In the genomic region with DNA sequence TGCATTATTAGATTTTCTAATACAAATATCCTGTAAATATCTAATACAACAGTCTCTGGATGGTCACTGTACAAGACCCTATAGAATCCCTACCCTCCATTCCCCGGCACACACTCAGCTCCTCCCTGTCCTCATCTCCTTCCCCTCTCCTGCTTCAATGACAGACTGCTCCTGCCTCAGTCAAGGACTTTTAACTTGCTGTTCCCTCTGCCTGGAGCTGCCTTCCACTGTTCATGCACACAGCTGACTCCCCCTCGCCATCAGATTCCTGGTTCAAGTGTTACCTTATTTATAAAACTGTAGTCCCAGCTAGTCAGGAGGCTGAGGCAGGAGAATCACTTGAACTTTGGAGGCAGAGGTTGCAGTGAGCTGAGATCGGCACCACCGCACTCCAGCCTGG, we compare ENCODE assay signal across 25 cellular contexts. TPM values are rescaled to one million over a fixed set of nuclear protein-coding genes. Genes with fewer than 3 reads are reported as not detected.
"Had no signal": no experiment of that assay in that cellular context is flagged by ENCODE, and none has a peak within 500 bp of the region (broad histone marks: within the 10 kb centered on the region; RNA-seq: fewer than 3 reads in every experiment).

No MANE protein-coding gene starts in this region.

- H3K4me3 ChIP-seq: coronary artery, neural progenitor cell, ovary, smooth muscle cell, suprapubic skin, thyroid gland had no signal

- H3K4me1 ChIP-seq: foreskin keratinocyte, thyroid gland had no signal

- H2AFZ ChIP-seq: neural progenitor cell had no signal

- H3K4me1 Mint-ChIP-seq: naive thymus-derived CD4-positive, alpha-beta T cell; stimulated activated effector memory CD8-positive, alpha-beta T cell treated with anti-CD3 and anti-CD28 coated beads, Interleukin-12 subunit alpha, Interleukin-12 subunit beta, amount 100 ng/mL, for 72 hours had no signal

- H3K4me2 ChIP-seq: neural progenitor cell, smooth muscle cell had no signal

- FAIRE-seq: endothelial cell of umbilical vein, urothelium cell line had no signal

- H3K9ac ChIP-seq: neural progenitor cell had no signal

- DNase-seq: effector CD4-positive, alpha-beta T cell; endodermal cell; erythroblast; foreskin keratinocyte; left colon; mesendoderm; naive thymus-derived CD4-positive, alpha-beta T cell; nucleus accumbens; ovary; right cardiac atrium; stimulated activated CD4-positive, alpha-beta T cell treated with anti-CD3 and anti-CD28 coated beads, Interleukin-4, amount 100 ng/mL, for 1 hour; stimulated activated CD8-positive, alpha-beta memory T cell treated with anti-CD3 and anti-CD28 coated beads, Interleukin-4, amount 100 ng/mL, for 48 hours; stimulated activated naive CD8-positive, alpha-beta T cell treated with anti-CD3 and anti-CD28 coated beads, Interleukin-15, Interleukin-2, amounts not matched to agents 100 U/mL and 50 U/mL, for 24 hours; thyroid gland had no signal

- H3K36me3 Mint-ChIP-seq: naive thymus-derived CD4-positive, alpha-beta T cell; neural progenitor cell; stimulated activated effector memory CD8-positive, alpha-beta T cell treated with anti-CD3 and anti-CD28 coated beads, Interleukin-12 subunit alpha, Interleukin-12 subunit beta, amount 100 ng/mL, for 72 hours; type B pancreatic cell had no signal

- H3K27ac Mint-ChIP-seq: endodermal cell; naive thymus-derived CD4-positive, alpha-beta T cell; neural progenitor cell; stimulated activated effector memory CD8-positive, alpha-beta T cell treated with anti-CD3 and anti-CD28 coated beads, Interleukin-12 subunit alpha, Interleukin-12 subunit beta, amount 100 ng/mL, for 72 hours had no signal

- H3K27ac ChIP-seq: coronary artery, foreskin keratinocyte, neural progenitor cell, ovary, suprapubic skin, thyroid gland had no signal

- H3K9me3 Mint-ChIP-seq: endodermal cell; naive thymus-derived CD4-positive, alpha-beta T cell; neural progenitor cell; stimulated activated effector memory CD8-positive, alpha-beta T cell treated with anti-CD3 and anti-CD28 coated beads, Interleukin-12 subunit alpha, Interleukin-12 subunit beta, amount 100 ng/mL, for 72 hours; type B pancreatic cell had no signal

- H3K36me3 ChIP-seq: neural progenitor cell, ovary, suprapubic skin, thyroid gland had no signal

- H3K27me3 Mint-ChIP-seq: type B pancreatic cell had no signal

- ATAC-seq: foreskin keratinocyte; left colon; naive thymus-derived CD4-positive, alpha-beta T cell; right cardiac atrium; stimulated activated effector memory CD8-positive, alpha-beta T cell treated with anti-CD3 and anti-CD28 coated beads, Interleukin-12 subunit alpha, Interleukin-12 subunit beta, amount 100 ng/mL, for 72 hours; stimulated activated naive CD8-positive, alpha-beta T cell treated with anti-CD3 and anti-CD28 coated beads, Interleukin-15, Interleukin-2, amounts not matched to agents 100 U/mL and 50 U/mL, for 24 hours had no signal

- H3K9me3 ChIP-seq: ovary, suprapubic skin, thyroid gland had no signal

- H3K4me3 Mint-ChIP-seq: endodermal cell; naive thymus-derived CD4-positive, alpha-beta T cell; neural progenitor cell; stimulated activated effector memory CD8-positive, alpha-beta T cell treated with anti-CD3 and anti-CD28 coated beads, Interleukin-12 subunit alpha, Interleukin-12 subunit beta, amount 100 ng/mL, for 72 hours had no signal

- H3K27me3 ChIP-seq: foreskin keratinocyte, neural progenitor cell, ovary, suprapubic skin, thyroid gland had no signal

RNA-seq across cellular contexts. Expression of a gene that starts 3.3 kb away (rescaled TPM):
- total RNA-seq: dermis microvascular lymphatic vessel endothelial cell; endothelial cell of umbilical vein; lung microvascular endothelial cell; mononuclear cell; naive thymus-derived CD4-positive, alpha-beta T cell had no signal
- polyA plus RNA-seq: endothelial cell of umbilical vein; naive thymus-derived CD4-positive, alpha-beta T cell had no signal
